In genomic region chr6:150002710-150003109, GRCh38 we compare ENCODE assay signal across 27 cellular contexts. TPM values are rescaled to one million over a fixed set of nuclear protein-coding genes. Genes with fewer than 3 reads are reported as not detected.
"Had no signal": no experiment of that assay in that cellular context is flagged by ENCODE, and none has a peak within 500 bp of the region (broad histone marks: within the 10 kb centered on the region; RNA-seq: fewer than 3 reads in every experiment).

No MANE protein-coding gene starts in this region.

- ATAC-seq: activated T-cell treated with anti-CD3 and anti-CD28 coated beads, Interleukin-2, amount 50 U/mL, for 72 hours; WTC11 had no signal

- H3K36me3 Mint-ChIP-seq: activated naive CD4-positive, alpha-beta T cell treated with anti-CD3 and anti-CD28 coated beads, Interleukin-2, amount 50 U/mL, for 24 hours; WTC11 had no signal

- DNase-seq: activated CD4-positive, alpha-beta T cell treated with anti-CD3 and anti-CD28 coated beads for 48 hours; activated CD4-positive, alpha-beta T cell treated with anti-CD3 and anti-CD28 coated beads, Interleukin-2, amount 50 U/mL, for 4 hours; activated CD4-positive, CD25-positive, alpha-beta regulatory T cell treated with anti-CD3 and anti-CD28 coated beads, Interleukin-2, amount 50 U/mL, for 72 hours; activated CD8-positive, alpha-beta memory T cell treated with anti-CD3 and anti-CD28 coated beads, Interleukin-2, amount 50 U/mL, for 4 hours; activated T-cell treated with anti-CD3 and anti-CD28 coated beads, Interleukin-2, amount 50 U/mL, for 72 hours; amygdala; caudate nucleus; MG63; MV-4-11; NCI-H1092 treated with DMSO at 0.1 percent for 48 hours; NCI-H1417 treated with DMSO at 0.1 percent for 48 hours; NCI-H1694; NCI-H2029; NCI-H2107; NCI-H345; NCI-H510A; NCI-H526 treated with DMSO at 0.1 percent for 48 hours; NCI-H82; T-helper 1 cell had no signal

- H3K4me3 Mint-ChIP-seq: activated naive CD4-positive, alpha-beta T cell treated with anti-CD3 and anti-CD28 coated beads, Interleukin-2, amount 50 U/mL, for 24 hours; WTC11 had no signal

- H3K9me3 Mint-ChIP-seq: activated naive CD4-positive, alpha-beta T cell treated with anti-CD3 and anti-CD28 coated beads, Interleukin-2, amount 50 U/mL, for 24 hours; activated T-cell treated with anti-CD3 and anti-CD28 coated beads, Interleukin-2, amount 50 U/mL, for 72 hours; WTC11 had no signal

- H3K9ac ChIP-seq: KMS-11 had no signal

- H3K27ac Mint-ChIP-seq: activated naive CD4-positive, alpha-beta T cell treated with anti-CD3 and anti-CD28 coated beads, Interleukin-2, amount 50 U/mL, for 24 hours; activated T-cell treated with anti-CD3 and anti-CD28 coated beads, Interleukin-2, amount 50 U/mL, for 72 hours; WTC11 had no signal

- H3K27me3 ChIP-seq: MG63 had no signal

- H3K4me3 ChIP-seq: breast epithelium, MG63, SK-N-MC had no signal

- H3K27ac ChIP-seq: breast epithelium, KMS-11, SK-N-MC had no signal

- H3K9me3 ChIP-seq: breast epithelium, MG63 had no signal

- H3K4me1 ChIP-seq: breast epithelium had no signal

- H3K36me3 ChIP-seq: breast epithelium, MG63 had no signal

RNA-seq across cellular contexts. Expression of gene RAET1L, which starts 22.6 kb away (rescaled TPM):
- total RNA-seq: activated CD8-positive, alpha-beta memory T cell treated with anti-CD3 and anti-CD28 coated beads for 36 hours; activated T-cell treated with anti-CD3 and anti-CD28 coated beads, Interleukin-2, amount 50 U/mL, for 72 hours; breast epithelium; OCI-LY7; RPMI7951; WTC11 had no signal
